Comparison of ENCODE assay signal across 16 cellular contexts in the genomic region with DNA sequence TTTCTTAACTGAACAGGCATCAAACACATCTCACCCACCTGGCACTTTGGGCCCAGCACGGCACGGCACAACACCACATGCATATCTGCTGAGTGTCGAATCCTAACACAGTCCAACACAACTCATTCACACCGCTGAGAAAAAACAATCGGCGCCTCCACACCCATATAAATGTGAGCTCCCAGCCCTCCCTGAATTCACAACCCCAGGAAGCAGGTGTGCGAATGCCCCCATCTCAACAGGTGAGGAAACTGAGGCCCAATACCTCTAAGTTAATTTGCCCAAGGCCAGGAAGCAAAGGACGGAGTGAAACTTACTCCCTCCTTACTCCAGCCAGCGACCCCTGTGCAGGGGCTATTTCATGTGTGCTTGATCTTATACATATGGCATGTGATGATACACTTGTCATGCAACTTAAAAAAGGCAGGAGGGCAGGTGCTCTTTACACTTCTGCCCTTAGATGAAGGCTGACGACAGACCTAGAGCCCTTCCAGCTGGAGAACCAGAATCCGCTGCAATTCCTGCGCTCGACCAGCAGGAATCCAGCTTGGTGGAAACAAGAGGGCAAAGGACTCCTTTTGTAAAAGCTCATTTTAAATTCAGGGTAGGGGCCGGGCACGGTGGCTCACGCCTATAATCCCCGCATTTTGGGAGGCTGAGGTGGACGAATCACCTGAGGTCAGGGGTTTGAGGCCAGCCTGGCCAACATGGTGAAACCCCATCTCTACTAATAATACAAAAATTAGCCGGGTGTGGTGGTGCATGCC.
DNase-seq lines count a peak whose midpoint lies in the region; ATAC-seq and TF ChIP-seq lines count a peak whose summit lies in the region.
"Had no signal": no experiment of that assay in that cellular context is flagged by ENCODE, and none has a peak within 500 bp of the region (broad histone marks: within the 10 kb centered on the region; RNA-seq: fewer than 3 reads in every experiment).

No MANE protein-coding gene starts in this region.

- H3K79me1 ChIP-seq in H9 (ENCODE audit: insufficient read depth, low read depth, low read length, poor library complexity, severe bottlenecking): no peaks in the 10 kb centered on the region

- TF ChIP-seq CTCF in BE2C (IDR thresholded peaks at IDR 0.05; ENCODE audit: low read depth, low read length) (peak; percentile 24; the same call in 1 of the 2 replicates), H9 (conservative IDR thresholded peaks at IDR 0.05) (peak; percentile 52), endodermal cell (conservative IDR thresholded peaks at IDR 0.05) (peak; percentile 63), neural crest cell (conservative IDR thresholded peaks at IDR 0.05) (peak; percentile 41)

- no peak overlapping the region for H3T11ph ChIP-seq in H9 (ENCODE audit: low read length)

- H4K91ac ChIP-seq in H9 (ENCODE audit: insufficient read length, low read depth, low read length): no peak overlapping the region

- H3K4me3 ChIP-seq in BE2C (ENCODE audit: low read depth, low read length) (no peak overlapping the region), endodermal cell (ENCODE audit: low read length) (no peak overlapping the region)
- H3K4me3 ChIP-seq: dorsolateral prefrontal cortex had no signal

- no peaks in the 10 kb centered on the region for H3K27me3 ChIP-seq in BE2C
- no peaks in the 10 kb centered on the region; the same call in 1 of the 2 replicates for H3K27me3 ChIP-seq in H9 (ENCODE audit: insufficient read depth, low read length)
- H3K27me3 ChIP-seq in endodermal cell (ENCODE audit: control insufficient read depth, insufficient read depth, low read length, poor library complexity, severe bottlenecking): no peaks in the 10 kb centered on the region
- H3K27me3 ChIP-seq: dorsolateral prefrontal cortex had no signal

- no peak for ATAC-seq in HG02981 (IDR thresholded peaks at IDR 0.05; ENCODE audit: unreplicated experiment)
- ATAC-seq: Right ventricle myocardium inferior had no signal

- no peak overlapping the region for H3K27ac ChIP-seq in H9 (ENCODE audit: insufficient read length, low read depth, low read length)
- H3K27ac ChIP-seq in endodermal cell (ENCODE audit: low read depth, low read length): no peak overlapping the region
- H3K27ac ChIP-seq: dorsolateral prefrontal cortex had no signal

- H3K9me3 ChIP-seq in BE2C (no peaks in the 10 kb centered on the region), H9 (ENCODE audit: control insufficient read depth, low read depth, low read length) (no peaks in the 10 kb centered on the region), endodermal cell (ENCODE audit: control insufficient read depth, low read length) (no peaks in the 10 kb centered on the region)

- H3K27me3 Mint-ChIP-seq in H9 (ENCODE audit: low read depth) (no peaks in the 10 kb centered on the region), endodermal cell (ENCODE audit: insufficient read depth) (no peaks in the 10 kb centered on the region), neural crest cell (ENCODE audit: low read depth) (no peaks in the 10 kb centered on the region)
- H3K27me3 Mint-ChIP-seq: brain had no signal

- H3K23ac ChIP-seq in H9 (ENCODE audit: insufficient read length, low read depth, low read length): no peak overlapping the region

- H3K36me3 Mint-ChIP-seq in H9 (ENCODE audit: insufficient read depth in 1 of 3, low read depth in 3 of 3): peaks cover 41 to 79% (median 75%) of the 10 kb centered on the region in 3 experiments; a peak in 6 of 7 replicates
- H3K36me3 Mint-ChIP-seq in endodermal cell (ENCODE audit: low read depth): peaks cover 72% of the 10 kb centered on the region
- H3K36me3 Mint-ChIP-seq in neural crest cell (ENCODE audit: low read depth): peaks cover 13% of the 10 kb centered on the region

- H3K14ac ChIP-seq in H9 (ENCODE audit: insufficient read depth, low read length): no peak overlapping the region

- no peak overlapping the region for H3K9ac ChIP-seq in H9 (ENCODE audit: extremely low read depth, insufficient read length, low read length)
- H3K9ac ChIP-seq in endodermal cell (ENCODE audit: extremely low read depth, low read length, poor library complexity, severe bottlenecking): no peak overlapping the region

- no peak overlapping the region for H2BK5ac ChIP-seq in H9 (ENCODE audit: insufficient read length, low read length)

- no peaks in the 10 kb centered on the region for H3K23me2 ChIP-seq in H9 (ENCODE audit: insufficient read length, low read depth, low read length, poor library complexity, severe bottlenecking)

- no peak overlapping the region for H3K56ac ChIP-seq in H9 (ENCODE audit: insufficient read length, low read depth, low read length)

- DNase-seq in BE2C (no peak), H9 (no peak), endodermal cell (peak; percentile 67), neural crest cell (ENCODE audit: low read depth, low spot score) (no peak), SHP77 (lab: John Stamatoyannopoulos, UW) (no peak), NCI-H1930 (lab: John Stamatoyannopoulos, UW) (no peak)
- DNase-seq: dorsolateral prefrontal cortex; NCI-H146; NCI-H446; occipital lobe; stimulated activated CD4-positive, alpha-beta T cell treated with anti-CD3 and anti-CD28 coated beads, Interleukin-4, amount 100 ng/mL, for 24 hours; stimulated activated CD8-positive, alpha-beta memory T cell treated with anti-CD3 and anti-CD28 coated beads, Interleukin-4, amount 100 ng/mL, for 48 hours had no signal

- H4K20me1 ChIP-seq in H9 (ENCODE audit: control insufficient read depth, insufficient read depth, insufficient read length): peaks cover 2% of the 10 kb centered on the region

- no peak overlapping the region for H2BK20ac ChIP-seq in H9 (ENCODE audit: low read depth, low read length, poor library complexity, severe bottlenecking)

- H3K4me1 Mint-ChIP-seq in H9 (no peaks in the 10 kb centered on the region), endodermal cell (no peaks in the 10 kb centered on the region), neural crest cell (no peaks in the 10 kb centered on the region)
- H3K4me1 Mint-ChIP-seq: brain had no signal

- no peak overlapping the region for H3K4me3 Mint-ChIP-seq in H9
- H3K4me3 Mint-ChIP-seq in endodermal cell: no peak overlapping the region
- H3K4me3 Mint-ChIP-seq in neural crest cell: no peak overlapping the region
- H3K4me3 Mint-ChIP-seq: brain, CD14-positive monocyte had no signal

- H2AK5ac ChIP-seq in H9 (ENCODE audit: insufficient read length, low read length): no peak overlapping the region

- H3K4me2 ChIP-seq in H9 (ENCODE audit: insufficient read depth, insufficient read length, low read length): no peak overlapping the region

- H2AFZ ChIP-seq in H9 (ENCODE audit: low read length): no peak overlapping the region

- H3K36me3 ChIP-seq in BE2C (peaks cover 74% of the 10 kb centered on the region), endodermal cell (ENCODE audit: control insufficient read depth, insufficient read depth, low read length) (peaks cover 96% of the 10 kb centered on the region)

- H3K79me2 ChIP-seq in H9 (ENCODE audit: insufficient read depth, low read length): no peaks in the 10 kb centered on the region

- no peak overlapping the region for H4K5ac ChIP-seq in H9 (ENCODE audit: insufficient read length, low read depth, low read length)

- H3K4me1 ChIP-seq in BE2C (no peaks in the 10 kb centered on the region), H9 (ENCODE audit: insufficient read depth, low read length) (no peaks in the 10 kb centered on the region), endodermal cell (ENCODE audit: control insufficient read depth, insufficient read depth, low read length) (no peaks in the 10 kb centered on the region)

- H2BK12ac ChIP-seq in H9 (ENCODE audit: insufficient read length, low read depth, low read length): no peak overlapping the region

- H3K4ac ChIP-seq in H9 (ENCODE audit: low read depth, low read length): no peak overlapping the region

- H3K27ac Mint-ChIP-seq in H9: peak overlapping the region; percentile 8 to 85 (median 13); a peak in 4 of 7 replicates
- peak overlapping the region; percentile 39 for H3K27ac Mint-ChIP-seq in endodermal cell
- H3K27ac Mint-ChIP-seq in neural crest cell (ENCODE audit: unreplicated experiment): no peak overlapping the region

- H4K8ac ChIP-seq in H9 (replicated peaks; ENCODE audit: insufficient read length, low read depth, low read length): no peak overlapping the region

- WGBS in H9 (ENCODE audit: extremely low coverage, insufficient read length, low lambda C conversion rate): no CpG with 5 or more reads among the region's 19 CpGs
- WGBS in endodermal cell (ENCODE audit: insufficient coverage in 1 of 2, insufficient read length in 1 of 2), 2 experiments: 92 to 94% methylated on average over 10 to 19 of the region's 19 CpGs

- H2BK15ac ChIP-seq in H9 (ENCODE audit: low read depth, low read length): no peak overlapping the region

- no peak overlapping the region for H2BK120ac ChIP-seq in H9 (ENCODE audit: low read depth, low read length, poor library complexity, severe bottlenecking)

- H3K18ac ChIP-seq in H9 (ENCODE audit: insufficient read length, low read depth, low read length): no peak overlapping the region

- H3K9me3 Mint-ChIP-seq in H9: no peaks in the 10 kb centered on the region
- no peaks in the 10 kb centered on the region for H3K9me3 Mint-ChIP-seq in endodermal cell
- no peaks in the 10 kb centered on the region for H3K9me3 Mint-ChIP-seq in neural crest cell
- H3K9me3 Mint-ChIP-seq: brain, CD14-positive monocyte had no signal
